1 cellular context compared by ENCODE assay signal in genomic region chr13:34164585-34164984, GRCh38.
TF ChIP-seq lines count a peak whose summit lies in the region.

No MANE protein-coding gene starts in this region.

TF ChIP-seq in GM23338, 12 proteins besides CTCF, POLR2A, EP300 and RAD21 (continued from another document):
- TF ChIP-seq ZNF462 (CRISPR knock-in tag; IDR thresholded peaks at IDR 0.05), result no peak
- TF ChIP-seq CREB1 (CRISPR knock-in tag; IDR thresholded peaks at IDR 0.05; ENCODE audit: low read depth), result no peak
- TF ChIP-seq STAT1 (IDR thresholded peaks at IDR 0.05; ENCODE audit: unreplicated experiment), result no peak
- no peak for TF ChIP-seq JUNB (IDR thresholded peaks at IDR 0.05; ENCODE audit: unreplicated experiment)
- TF ChIP-seq ETS1 (IDR thresholded peaks at IDR 0.05), result no peak
TF ChIP-seq in GM23338: peak in this region for 0.
